Comparison of ENCODE assay signal across 8 cellular contexts in genomic region chr12:131928765-131929529, GRCh38. TPM values are rescaled to one million over a fixed set of nuclear protein-coding genes. Genes with fewer than 3 reads are reported as not detected.
DNase-seq lines count a peak whose midpoint lies in the region; ATAC-seq, FAIRE-seq and TF ChIP-seq lines count a peak whose summit lies in the region.

TSS of gene PUS1 (plus strand) at chr12:131929276. CDS start at chr12:131929723, 447 bp downstream.

- TF ChIP-seq CTCF in WERI-Rb-1 (IDR thresholded peaks at IDR 0.05; ENCODE audit: low read depth, low read length), result no peak
- no peak for TF ChIP-seq CTCF in breast epithelium (IDR thresholded peaks at IDR 0.05)

- intact Hi-C loops in breast epithelium (cut with DNase I; ENCODE audit: low total_unique reads), result no loop called here

- ATAC-seq in GM18870 (IDR thresholded peaks at IDR 0.05; ENCODE audit: unreplicated experiment) (peak; percentile 49), HG03108 (IDR thresholded peaks at IDR 0.05; ENCODE audit: unreplicated experiment) (peak; percentile 79)

- 1% methylated on average over 57 to 76 of the region's 76 CpGs for WGBS in small intestine, 3 donors

- peak within 1 kb of the TSS; percentile 88 for H2AFZ ChIP-seq in ACC112 (ENCODE audit: low read length, unreplicated experiment)

- FAIRE-seq in small intestine (lab: Jason Lieb, UNC), result no peak

- peaks cover 9% of the 10 kb centered on the region for H3K9me3 ChIP-seq in WERI-Rb-1 (ENCODE audit: severe bottlenecking)
- no peaks in the 10 kb centered on the region for H3K9me3 ChIP-seq in breast epithelium
- no peaks in the 10 kb centered on the region for H3K9me3 ChIP-seq in small intestine (ENCODE audit: control insufficient read depth, low read depth)

- H3K36me3 ChIP-seq in ACC112 (ENCODE audit: insufficient read depth, low read length) (peaks cover 13% of the 10 kb centered on the region; the same call in 1 of the 2 replicates), WERI-Rb-1 (peaks cover 32% of the 10 kb centered on the region), breast epithelium (no peaks in the 10 kb centered on the region), small intestine (ENCODE audit: control insufficient read depth in 2 of 2, insufficient read depth in 2 of 2, low read length in 2 of 2) (peaks cover 2 to 7% of the 10 kb centered on the region in 2 donors)

- H3K27ac ChIP-seq in ACC112 (ENCODE audit: low read depth, low read length) (peak within 1 kb of the TSS; percentile 42; the same call in 1 of the 2 replicates), WERI-Rb-1 (peak within 1 kb of the TSS; percentile 89), breast epithelium (peak within 1 kb of the TSS; percentile 64 to 81), small intestine (ENCODE audit: low read depth in 1 of 2, low read length in 1 of 2) (peak within 1 kb of the TSS; percentile 73 to 78)

- TF ChIP-seq POLR2A in breast epithelium (IDR thresholded peaks at IDR 0.05), result no peak

- H3K27me3 ChIP-seq in ACC112 (ENCODE audit: insufficient read depth, low read length) (no peaks in the 10 kb centered on the region), WERI-Rb-1 (ENCODE audit: insufficient read depth, low read depth, severe bottlenecking) (no peaks in the 10 kb centered on the region), breast epithelium (no peaks in the 10 kb centered on the region), small intestine (ENCODE audit: control insufficient read depth in 2 of 2, insufficient read depth in 2 of 2, low read length in 2 of 2) (no peaks in the 10 kb centered on the region)

- H3K79me2 ChIP-seq in ACC112 (ENCODE audit: control insufficient read depth, insufficient read depth, low read length, unreplicated experiment), result peaks cover 17% of the 10 kb centered on the region

- H3K4me1 ChIP-seq in ACC112 (ENCODE audit: control insufficient read depth, insufficient read depth, low read length, unreplicated experiment) (peaks cover 6% of the 10 kb centered on the region), breast epithelium (peaks cover 0 to 11% of the 10 kb centered on the region in 2 donors), small intestine (ENCODE audit: control insufficient read depth in 2 of 2, insufficient read depth in 1 of 2, low read depth in 1 of 2, low read length in 1 of 2) (peaks cover 2 to 8% of the 10 kb centered on the region in 2 donors)

- peak within 1 kb of the TSS; percentile 99 for H3K4me3 ChIP-seq in ACC112 (ENCODE audit: low read depth, low read length)
- peak within 1 kb of the TSS; percentile 67 for H3K4me3 ChIP-seq in WERI-Rb-1 (ENCODE audit: low read depth, low read length)
- peak within 1 kb of the TSS; percentile 64 to 81 (median 74) for H3K4me3 ChIP-seq in breast epithelium
- peak within 1 kb of the TSS; percentile 91 to 93 for H3K4me3 ChIP-seq in small intestine (ENCODE audit: low read depth in 1 of 2, low read length in 2 of 2)

- DNase-seq in NCI-H2227 (lab: John Stamatoyannopoulos, UW; ENCODE audit: unreplicated experiment) (peak; percentile 98), WERI-Rb-1 (peak; percentile 94), breast epithelium (ENCODE audit: low spot score in 2 of 2) (peak; percentile 86 to 94), iPS-NIHi11 (ENCODE audit: low spot score) (peak; percentile 98), small intestine (peak; percentile 95)

RNA-seq across cellular contexts. Expression of gene PUS1, which starts in this region (rescaled TPM):
- total RNA-seq in breast epithelium, result 10 to 100 TPM in 2 of 3 donors, 1 to 10 TPM in 1; 8.8 to 31.5 (median 20.9) TPM
- polyA plus RNA-seq in small intestine, result 10 to 100 TPM; 11.6 to 30.0 (median 13.5) TPM

Comparison
In these comparisons a context has a peak if more than half of its experiments do, and no peak if none do; other contexts are left out.
1. Peak in every context shown above with its lines: DNase-seq, ATAC-seq, H3K4me3 ChIP-seq and H3K27ac ChIP-seq.